In the genomic region with DNA sequence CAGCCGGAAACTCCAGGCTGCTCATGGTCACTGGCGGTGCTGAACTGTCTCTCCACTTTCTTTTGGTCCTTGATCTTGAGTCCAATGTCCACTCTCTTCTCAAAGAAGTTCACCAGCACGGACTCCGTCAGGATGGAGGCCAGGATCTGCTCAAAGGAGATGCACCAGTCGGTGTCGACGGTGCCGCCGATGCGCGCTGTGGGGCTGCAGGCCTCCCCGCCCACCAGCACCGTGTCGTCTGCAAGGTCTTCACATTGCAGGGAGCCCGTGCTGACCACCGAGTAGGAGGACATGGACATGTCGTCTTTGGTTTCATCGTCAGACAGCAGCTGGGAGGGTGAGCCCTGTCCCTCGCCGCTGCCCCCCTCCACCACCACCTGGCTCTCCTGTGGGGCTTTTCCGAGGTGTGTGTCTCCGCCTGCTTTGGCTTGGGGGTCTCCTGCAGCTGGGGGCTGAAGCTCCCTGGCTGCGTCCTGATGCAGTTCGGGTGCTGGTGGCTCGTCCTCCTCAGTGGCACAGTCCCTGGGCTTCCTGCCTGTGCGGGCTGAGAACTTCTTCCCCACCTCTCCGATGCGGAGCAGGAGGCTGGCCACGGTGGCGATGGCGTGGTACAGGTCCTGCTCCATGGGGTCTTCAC, we compare ENCODE assay signal across 29 cellular contexts.
"Had no signal": no experiment of that assay in that cellular context is flagged by ENCODE, and none has a peak within 500 bp of the region (broad histone marks: within the 10 kb centered on the region; RNA-seq: fewer than 3 reads in every experiment).

No MANE protein-coding gene starts in this region.

- DNase-seq: activated B cell treated with CpG ODN at 0.5 μM for 24 hours; activated CD4-positive, alpha-beta T cell treated with anti-CD3 and anti-CD28 coated beads, Interleukin-2, amount 50 U/mL, for 4 hours; activated CD8-positive, alpha-beta memory T cell treated with anti-CD3 and anti-CD28 coated beads for 24 hours; activated effector memory CD4-positive, alpha-beta T cell treated with anti-CD3 and anti-CD28 coated beads, Interleukin-2, amount 50 U/mL, for 16 hours; activated naive CD4-positive, alpha-beta T cell treated with anti-CD3 and anti-CD28 coated beads, Interleukin-2, amount 50 U/mL, for 16 hours; activated T-cell treated with anti-CD3 and anti-CD28 coated beads, Interleukin-2, amount 50 U/mL, for 1 hour; dermis blood vessel endothelial cell; effector CD4-positive, alpha-beta T cell; esophagus squamous epithelium; left ventricle myocardium inferior; stimulated activated CD4-positive, alpha-beta T cell treated with anti-CD3 and anti-CD28 coated beads, Interleukin-12 subunit alpha, Interleukin-12 subunit beta, amount 100 ng/mL, for 4 hours; stimulated activated CD4-positive, alpha-beta T cell treated with anti-CD3 and anti-CD28 coated beads, Interleukin-4, amount 100 ng/mL, for 24 hours; stimulated activated naive CD8-positive, alpha-beta T cell treated with anti-CD3 and anti-CD28 coated beads, Interleukin-15, amount 100 ng/mL, for 72 hours; substantia nigra; T-helper 1 cell; uterus had no signal

- H3K27ac Mint-ChIP-seq: activated B cell treated with CpG ODN at 0.5 μM for 24 hours; activated T-helper 1 cell treated with anti-CD3 and anti-CD28 coated beads, Interleukin-12 subunit alpha, Interleukin-12 subunit beta, Interleukin-2, Interleukin-4 antibody, amounts not matched to agents 30 ng/mL and 10 ng/mL and 1 ng/mL, durations not matched to agents 14 hours and 24 hours and 36 hours; nephron; stimulated activated effector memory CD8-positive, alpha-beta T cell treated with anti-CD3 and anti-CD28 coated beads, Interleukin-12 subunit alpha, Interleukin-12 subunit beta, amount 100 ng/mL, for 72 hours; T-helper 2 cell treated with Interferon-gamma antibody and Interleukin-4, amounts not matched to agents 5 μg/mL and 100 μg/mL, for 36 hours; type B pancreatic cell had no signal

- H3K4me3 Mint-ChIP-seq: activated B cell treated with CpG ODN at 0.5 μM for 24 hours; activated T-helper 1 cell treated with anti-CD3 and anti-CD28 coated beads, Interleukin-12 subunit alpha, Interleukin-12 subunit beta, Interleukin-2, Interleukin-4 antibody, amounts not matched to agents 30 ng/mL and 10 ng/mL and 1 ng/mL, durations not matched to agents 14 hours and 24 hours and 36 hours; central memory CD8-positive, alpha-beta T cell; nephron; stimulated activated effector memory CD8-positive, alpha-beta T cell treated with anti-CD3 and anti-CD28 coated beads, Interleukin-12 subunit alpha, Interleukin-12 subunit beta, amount 100 ng/mL, for 72 hours; stimulated activated naive CD8-positive, alpha-beta T cell treated with anti-CD3 and anti-CD28 coated beads, Interleukin-15, amount 100 ng/mL, for 72 hours; T-helper 2 cell treated with Interferon-gamma antibody and Interleukin-4, amounts not matched to agents 5 μg/mL and 100 μg/mL, for 36 hours; type B pancreatic cell had no signal

- H3K27ac ChIP-seq: epithelial cell of prostate, esophagus squamous epithelium, left ventricle myocardium inferior, pancreas, right atrium auricular region, uterus had no signal

- H3K9me3 Mint-ChIP-seq: activated B cell treated with CpG ODN at 0.5 μM for 24 hours; activated T-helper 1 cell treated with anti-CD3 and anti-CD28 coated beads, Interleukin-12 subunit alpha, Interleukin-12 subunit beta, Interleukin-2, Interleukin-4 antibody, amounts not matched to agents 30 ng/mL and 10 ng/mL and 1 ng/mL, durations not matched to agents 14 hours and 24 hours and 36 hours; central memory CD8-positive, alpha-beta T cell; nephron; stimulated activated effector memory CD8-positive, alpha-beta T cell treated with anti-CD3 and anti-CD28 coated beads, Interleukin-12 subunit alpha, Interleukin-12 subunit beta, amount 100 ng/mL, for 72 hours; stimulated activated naive CD8-positive, alpha-beta T cell treated with anti-CD3 and anti-CD28 coated beads, Interleukin-15, amount 100 ng/mL, for 72 hours; T-helper 2 cell treated with Interferon-gamma antibody and Interleukin-4, amounts not matched to agents 5 μg/mL and 100 μg/mL, for 36 hours; type B pancreatic cell had no signal

- H3K4me1 ChIP-seq: pancreas, uterus had no signal

- H3K36me3 ChIP-seq: uterus had no signal

- FAIRE-seq: bronchial epithelial cell, colon, frontal cortex, islet of Langerhans, pancreas had no signal

- H3K4me3 ChIP-seq: esophagus squamous epithelium, left ventricle myocardium inferior, pancreas, right atrium auricular region, uterus had no signal

- ATAC-seq: pancreas; stimulated activated effector memory CD8-positive, alpha-beta T cell treated with anti-CD3 and anti-CD28 coated beads, Interleukin-12 subunit alpha, Interleukin-12 subunit beta, amount 100 ng/mL, for 72 hours; stimulated activated naive CD8-positive, alpha-beta T cell treated with anti-CD3 and anti-CD28 coated beads, Interleukin-15, amount 100 ng/mL, for 72 hours had no signal

- H3K4me1 Mint-ChIP-seq: central memory CD8-positive, alpha-beta T cell had no signal

- H3K27me3 Mint-ChIP-seq: activated B cell treated with CpG ODN at 0.5 μM for 24 hours; central memory CD8-positive, alpha-beta T cell; stimulated activated naive CD8-positive, alpha-beta T cell treated with anti-CD3 and anti-CD28 coated beads, Interleukin-15, amount 100 ng/mL, for 72 hours; type B pancreatic cell had no signal

- H3K27me3 ChIP-seq: esophagus squamous epithelium, pancreas, right atrium auricular region, uterus had no signal

- H3K9me3 ChIP-seq: esophagus squamous epithelium, pancreas, right atrium auricular region, uterus had no signal
